11 cellular contexts compared by ENCODE assay signal in genomic region chr12:77999074-77999715, GRCh38.
A peak's percentile ranks its signal among the peaks of the same experiment; 100 is the strongest.
DNase-seq lines count a peak whose midpoint lies in the region; ATAC-seq and TF ChIP-seq lines count a peak whose summit lies in the region.
"Had no signal": no experiment of that assay in that cellular context is flagged by ENCODE, and none has a peak within 500 bp of the region (broad histone marks: within the 10 kb centered on the region; RNA-seq: fewer than 3 reads in every experiment).

No MANE protein-coding gene starts in this region.

- H3K27me3 Mint-ChIP-seq in T-helper 17 cell = no peaks in the 10 kb centered on the region
- H3K27me3 Mint-ChIP-seq in activated CD4-positive, alpha-beta memory T cell treated with anti-CD3 and anti-CD28 coated beads for 36 hours = no peaks in the 10 kb centered on the region
- H3K27me3 Mint-ChIP-seq: activated naive CD4-positive, alpha-beta T cell treated with anti-CD3 and anti-CD28 coated beads, Interleukin-2, amount 50 U/mL, for 24 hours; CD4-positive, alpha-beta memory T cell had no signal

- peak; percentile 64 for ATAC-seq in GM21381 (IDR thresholded peaks at IDR 0.05; ENCODE audit: unreplicated experiment)
- peak; percentile 74 for ATAC-seq in HG03196 (IDR thresholded peaks at IDR 0.05; ENCODE audit: unreplicated experiment)
- peak; percentile 46 for ATAC-seq in T-helper 17 cell

- H3K4me3 ChIP-seq in tibial nerve = no peak overlapping the region
- H3K4me3 ChIP-seq: SJSA1 had no signal

- no peaks in the 10 kb centered on the region for H3K36me3 Mint-ChIP-seq in T-helper 17 cell (ENCODE audit: low read depth)
- no peaks in the 10 kb centered on the region for H3K36me3 Mint-ChIP-seq in activated CD4-positive, alpha-beta memory T cell treated with anti-CD3 and anti-CD28 coated beads for 36 hours
- H3K36me3 Mint-ChIP-seq: activated naive CD4-positive, alpha-beta T cell treated with anti-CD3 and anti-CD28 coated beads, Interleukin-2, amount 50 U/mL, for 24 hours; CD4-positive, alpha-beta memory T cell had no signal

- CTCF ChIA-PET in GM10248 (lab: Yijun Ruan, JAX) = interaction anchor here (1.0 kb wide), 1 partner anchor 122 kb away, joined by 3 read pairs; no protein-coding TSS in a partner anchor
- CTCF ChIA-PET in activated CD4-positive, alpha-beta memory T cell treated with anti-CD3 and anti-CD28 coated beads for 36 hours (lab: Charles Lee) = no interaction called here

- H3K27ac Mint-ChIP-seq in T-helper 17 cell = no peak overlapping the region
- no peak overlapping the region for H3K27ac Mint-ChIP-seq in activated CD4-positive, alpha-beta memory T cell treated with anti-CD3 and anti-CD28 coated beads for 36 hours
- H3K27ac Mint-ChIP-seq: activated naive CD4-positive, alpha-beta T cell treated with anti-CD3 and anti-CD28 coated beads, Interleukin-2, amount 50 U/mL, for 24 hours; CD4-positive, alpha-beta memory T cell had no signal

- intact Hi-C loops in activated CD4-positive, alpha-beta memory T cell treated with anti-CD3 and anti-CD28 coated beads for 36 hours (cut with micrococcal nuclease) = no loop called here

- TF ChIP-seq CTCF in GM10248 (IDR thresholded peaks at IDR 0.05; ENCODE audit: control extremely low read depth, extremely low read depth, low read depth, missing control alignments) (no peak), tibial nerve (IDR thresholded peaks at IDR 0.05) (no peak)

- WGBS in tibial nerve, 2 donors = 53 to 55% methylated on average over 4 of the region's 4 CpGs

- no peaks in the 10 kb centered on the region for H3K9me3 Mint-ChIP-seq in activated CD4-positive, alpha-beta memory T cell treated with anti-CD3 and anti-CD28 coated beads for 36 hours

- H3K4me1 ChIP-seq in tibial nerve = peaks cover 0 to 13% (median 0%) of the 10 kb centered on the region in 4 donors

- POLR2A ChIA-PET in GM10248 (lab: Yijun Ruan, JAX) = no interaction called here
- POLR2A ChIA-PET in activated CD4-positive, alpha-beta memory T cell treated with anti-CD3 and anti-CD28 coated beads for 36 hours (lab: Charles Lee) = no interaction called here

- peak; percentile 37 for DNase-seq in GM10248 (ENCODE audit: extremely low spot score)
- no peak for DNase-seq in T-helper 17 cell
- DNase-seq in activated CD4-positive, alpha-beta memory T cell treated with anti-CD3 and anti-CD28 coated beads for 36 hours = no peak
- DNase-seq in activated CD4-positive, alpha-beta T cell treated with anti-CD3 and anti-CD28 coated beads, Interleukin-2, amount 50 U/mL, for 48 hours = no peak
- DNase-seq in HPDE6-E6E7 (ENCODE audit: extremely low spot score) = no peak
- no peak for DNase-seq in tibial nerve (ENCODE audit: low spot score in 2 of 2)
- DNase-seq: CD4-positive, alpha-beta memory T cell had no signal

- H3K36me3 ChIP-seq in tibial nerve = no peaks in the 10 kb centered on the region

- no peaks in the 10 kb centered on the region for H3K27me3 ChIP-seq in tibial nerve
- H3K27me3 ChIP-seq: SJSA1 had no signal

- no peaks in the 10 kb centered on the region for H3K4me1 Mint-ChIP-seq in T-helper 17 cell
- no peaks in the 10 kb centered on the region for H3K4me1 Mint-ChIP-seq in activated CD4-positive, alpha-beta memory T cell treated with anti-CD3 and anti-CD28 coated beads for 36 hours (ENCODE audit: low read depth)
- H3K4me1 Mint-ChIP-seq: activated naive CD4-positive, alpha-beta T cell treated with anti-CD3 and anti-CD28 coated beads, Interleukin-2, amount 50 U/mL, for 24 hours; CD4-positive, alpha-beta memory T cell had no signal

- H3K4me3 Mint-ChIP-seq in T-helper 17 cell = no peak overlapping the region
- H3K4me3 Mint-ChIP-seq in activated CD4-positive, alpha-beta memory T cell treated with anti-CD3 and anti-CD28 coated beads for 36 hours = no peak overlapping the region
- H3K4me3 Mint-ChIP-seq: activated naive CD4-positive, alpha-beta T cell treated with anti-CD3 and anti-CD28 coated beads, Interleukin-2, amount 50 U/mL, for 24 hours; CD4-positive, alpha-beta memory T cell had no signal

- no peak overlapping the region for H3K27ac ChIP-seq in tibial nerve
- H3K27ac ChIP-seq: SJSA1 had no signal

- H3K9me3 ChIP-seq in T-helper 17 cell (ENCODE audit: control insufficient read depth, low read length, poor library complexity, severe bottlenecking) (no peaks in the 10 kb centered on the region), tibial nerve (no peaks in the 10 kb centered on the region)
- H3K9me3 ChIP-seq: SJSA1 had no signal

- TF ChIP-seq POLR2A in tibial nerve (IDR thresholded peaks at IDR 0.05) = no peak

- no peak for TF ChIP-seq EP300 in tibial nerve (IDR thresholded peaks at IDR 0.05)
